ENCODE assay signal across 8 cellular contexts in genomic region chr17:35930211-35931065, GRCh38. TPM values are rescaled to one million over a fixed set of nuclear protein-coding genes. Genes with fewer than 3 reads are reported as not detected.
DNase-seq lines count a peak whose midpoint lies in the region; ATAC-seq, FAIRE-seq and TF ChIP-seq lines count a peak whose summit lies in the region.

A gene with protein sequence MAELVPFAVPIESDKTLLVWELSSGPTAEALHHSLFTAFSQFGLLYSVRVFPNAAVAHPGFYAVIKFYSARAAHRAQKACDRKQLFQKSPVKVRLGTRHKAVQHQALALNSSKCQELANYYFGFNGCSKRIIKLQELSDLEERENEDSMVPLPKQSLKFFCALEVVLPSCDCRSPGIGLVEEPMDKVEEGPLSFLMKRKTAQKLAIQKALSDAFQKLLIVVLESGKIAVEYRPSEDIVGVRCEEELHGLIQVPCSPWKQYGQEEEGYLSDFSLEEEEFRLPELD (minus strand): TSS chr17:35930773. CDS start chr17:35930727, 46 bp downstream.

- H3K36me3 Mint-ChIP-seq in activated CD4-positive, alpha-beta T cell treated with anti-CD3 and anti-CD28 coated beads, Interleukin-2, amount 10 ng/mL, durations not matched to agents 24 days and 14 days (ENCODE audit: low read depth) = peaks cover 12% of the 10 kb centered on the region
- no peaks in the 10 kb centered on the region for H3K36me3 Mint-ChIP-seq in dendritic cell treated with granulocyte-macrophage colony-stimulating factor and Interleukin-4, amounts not matched to agents 40 ng/mL and 50 ng/mL, for 4 days (ENCODE audit: low read depth)

- peaks cover 11% of the 10 kb centered on the region for H3K27me3 ChIP-seq in lower lobe of right lung (ENCODE audit: low read depth)

- peak; percentile 62; the same call in 1 of the 2 replicates for TF ChIP-seq POLR2A in GM12892 (IDR thresholded peaks at IDR 0.05; ENCODE audit: low read depth, low read length)

- H3K4me1 Mint-ChIP-seq in activated CD4-positive, alpha-beta T cell treated with anti-CD3 and anti-CD28 coated beads, Interleukin-2, amount 10 ng/mL, durations not matched to agents 24 days and 14 days = peaks cover 23% of the 10 kb centered on the region
- peaks cover 18% of the 10 kb centered on the region for H3K4me1 Mint-ChIP-seq in dendritic cell treated with granulocyte-macrophage colony-stimulating factor and Interleukin-4, amounts not matched to agents 40 ng/mL and 50 ng/mL, for 4 days (ENCODE audit: low read depth)

- H3K27ac Mint-ChIP-seq in activated CD4-positive, alpha-beta T cell treated with anti-CD3 and anti-CD28 coated beads, Interleukin-2, amount 10 ng/mL, durations not matched to agents 24 days and 14 days = peak within 1 kb of the TSS; percentile 91
- H3K27ac Mint-ChIP-seq in dendritic cell treated with granulocyte-macrophage colony-stimulating factor and Interleukin-4, amounts not matched to agents 40 ng/mL and 50 ng/mL, for 4 days = no peak within 1 kb of the TSS

- no peak for TF ChIP-seq CTCF in lower lobe of right lung (IDR thresholded peaks at IDR 0.05)

- FAIRE-seq in GM12892 (lab: Jason Lieb, UNC) = no peak

- H3K27ac ChIP-seq in lower lobe of right lung = no peak within 1 kb of the TSS

- H3K4me3 Mint-ChIP-seq in activated CD4-positive, alpha-beta T cell treated with anti-CD3 and anti-CD28 coated beads, Interleukin-2, amount 10 ng/mL, durations not matched to agents 24 days and 14 days = peak within 1 kb of the TSS; percentile 89
- peak within 1 kb of the TSS; percentile 69 for H3K4me3 Mint-ChIP-seq in dendritic cell treated with granulocyte-macrophage colony-stimulating factor and Interleukin-4, amounts not matched to agents 40 ng/mL and 50 ng/mL, for 4 days

- peak within 1 kb of the TSS; percentile 48 for H3K4me3 ChIP-seq in lower lobe of right lung

- intact Hi-C loops in activated CD4-positive, alpha-beta T cell treated with anti-CD3 and anti-CD28 coated beads, Interleukin-2, amount 10 ng/mL, durations not matched to agents 24 days and 14 days (cut with micrococcal nuclease) = loop anchor here (2.0 kb wide), 2 partner anchors 38 to 82 kb away; no protein-coding TSS in a partner anchor
- intact Hi-C loops in dendritic cell treated with granulocyte-macrophage colony-stimulating factor and Interleukin-4, amounts not matched to agents 40 ng/mL and 50 ng/mL, for 4 days (cut with micrococcal nuclease) = no loop called here
- intact Hi-C loops in lower lobe of right lung (cut with DNase I) = no loop called here

- H3K9me3 ChIP-seq in lower lobe of right lung = no peaks in the 10 kb centered on the region

- peaks cover 8% of the 10 kb centered on the region for H3K27me3 Mint-ChIP-seq in activated CD4-positive, alpha-beta T cell treated with anti-CD3 and anti-CD28 coated beads, Interleukin-2, amount 10 ng/mL, durations not matched to agents 24 days and 14 days
- peaks cover 6% of the 10 kb centered on the region for H3K27me3 Mint-ChIP-seq in dendritic cell treated with granulocyte-macrophage colony-stimulating factor and Interleukin-4, amounts not matched to agents 40 ng/mL and 50 ng/mL, for 4 days

- no peaks in the 10 kb centered on the region for H3K36me3 ChIP-seq in lower lobe of right lung

- no peaks in the 10 kb centered on the region for H3K9me3 Mint-ChIP-seq in activated CD4-positive, alpha-beta T cell treated with anti-CD3 and anti-CD28 coated beads, Interleukin-2, amount 10 ng/mL, durations not matched to agents 24 days and 14 days
- H3K9me3 Mint-ChIP-seq in dendritic cell treated with granulocyte-macrophage colony-stimulating factor and Interleukin-4, amounts not matched to agents 40 ng/mL and 50 ng/mL, for 4 days = no peaks in the 10 kb centered on the region

- DNase-seq in GM12892 (ENCODE audit: insufficient read length) (peak; percentile 86), NCI-H524 (lab: John Stamatoyannopoulos, UW) (peak; percentile 13 to 76), lower lobe of right lung (peak; percentile 61)
- DNase-seq in activated CD4-positive, alpha-beta T cell treated with anti-CD3 and anti-CD28 coated beads, Interleukin-2, amount 10 ng/mL, durations not matched to agents 24 days and 14 days = peak; percentile 97
- DNase-seq in stimulated activated CD4-positive, alpha-beta T cell treated with anti-CD3 and anti-CD28 coated beads, TNF-alpha, amount 100 ng/mL, for 4 hours (ENCODE audit: low read depth in 3 of 3) = peak; percentile 48 to 65 (median 61)

- H3K4me1 ChIP-seq in lower lobe of right lung = peaks cover 13% of the 10 kb centered on the region

- ATAC-seq in HG03439 (IDR thresholded peaks at IDR 0.05; ENCODE audit: unreplicated experiment) (peak; percentile 66), lower lobe of right lung (peak; percentile 79 to 84), GM19023 (IDR thresholded peaks at IDR 0.05; ENCODE audit: unreplicated experiment) (no peak)

RNA-seq across cellular contexts. Expression of the gene that starts here (rescaled TPM):
- 8.5 TPM for polyA plus RNA-seq in GM12892 (2012; ENCODE audit: missing spikeins)
- 2.6 and 2.9 TPM in 2 replicates for total RNA-seq in activated CD4-positive, alpha-beta T cell treated with anti-CD3 and anti-CD28 coated beads, Interleukin-2, amount 10 ng/mL, durations not matched to agents 24 days and 14 days
- not detected for total RNA-seq in lower lobe of right lung

Comparison
In these comparisons a context has a peak if more than half of its experiments do, and no peak if none do; other contexts are left out.
1. Peak in DNase-seq, ATAC-seq and H3K4me3 ChIP-seq in lower lobe of right lung; RNA of the gene not detected or under 1 TPM.
2. DNase-seq: peak in every context shown above with its lines; median percentile 97 in activated CD4-positive, alpha-beta T cell treated with anti-CD3 and anti-CD28 coated beads, Interleukin-2, amount 10 ng/mL, durations not matched to agents 24 days and 14 days; 86 in GM12892; 61 in lower lobe of right lung; 61 in stimulated activated CD4-positive, alpha-beta T cell treated with anti-CD3 and anti-CD28 coated beads, TNF-alpha, amount 100 ng/mL, for 4 hours; 44 in NCI-H524.